ENCODE assay signal across 1 cellular context in the genomic region with DNA sequence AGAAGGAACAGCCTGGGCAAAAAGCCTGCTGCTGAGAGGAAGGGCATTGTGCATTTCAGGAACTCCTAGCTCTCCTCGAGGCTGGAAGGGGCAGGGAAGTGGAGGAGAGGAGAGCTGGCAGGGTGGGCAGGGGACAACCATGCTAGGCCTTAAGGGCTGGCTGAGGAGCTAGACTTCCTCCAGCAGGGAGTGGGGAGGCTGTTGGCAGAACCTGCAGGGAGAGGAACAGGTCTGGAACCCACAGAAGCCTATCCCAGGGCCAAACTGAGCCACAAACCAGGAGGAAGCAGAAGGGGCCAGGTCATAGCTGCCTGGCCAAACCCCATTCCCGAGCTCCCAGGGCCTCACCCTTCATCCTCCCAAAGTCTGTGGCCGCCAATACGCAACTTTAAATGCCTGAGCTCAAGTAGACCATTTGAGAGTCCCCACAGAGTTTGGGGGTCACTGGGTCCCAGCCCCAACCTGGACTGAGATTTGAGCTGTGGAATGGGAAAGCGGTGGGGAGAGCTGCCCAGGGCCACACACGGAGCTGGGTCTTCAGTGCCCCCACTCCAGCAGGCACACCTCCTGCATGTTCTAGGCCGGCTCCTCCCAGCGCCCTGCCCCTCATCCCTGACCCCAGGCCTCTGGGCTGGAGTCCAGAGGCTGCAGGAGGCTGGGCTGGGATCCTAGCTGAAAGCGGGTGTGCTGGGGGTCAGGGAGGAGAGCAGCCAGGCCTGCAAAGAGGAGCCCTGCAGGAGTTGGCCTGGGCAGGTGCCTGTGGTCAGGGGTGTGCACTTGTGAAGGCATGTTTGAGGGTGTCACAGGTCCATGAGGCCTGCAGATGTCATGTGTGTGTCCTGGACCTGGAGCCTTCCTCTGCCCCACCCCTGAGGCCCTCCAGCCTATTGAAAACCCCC.
TF ChIP-seq lines count a peak whose summit lies in the region.

No MANE protein-coding gene starts in this region.

TF ChIP-seq in H1, 55 proteins besides CTCF, POLR2A, EP300 and RAD21:
- no peak for TF ChIP-seq TAF1 (IDR thresholded peaks at IDR 0.05; ENCODE audit: low read depth, low read length)
- no peak for TF ChIP-seq CHD1 (IDR thresholded peaks at IDR 0.05; ENCODE audit: low read depth, low read length)
- TF ChIP-seq RFX5 (IDR thresholded peaks at IDR 0.05; ENCODE audit: borderline replicate concordance, low read depth, low read length) = no peak
- TF ChIP-seq JUN (IDR thresholded peaks at IDR 0.05; ENCODE audit: low read depth, low read length) = no peak
- TF ChIP-seq YY1 (IDR thresholded peaks at IDR 0.05; ENCODE audit: low read depth, low read length) = no peak
- TF ChIP-seq, protein P1, sequence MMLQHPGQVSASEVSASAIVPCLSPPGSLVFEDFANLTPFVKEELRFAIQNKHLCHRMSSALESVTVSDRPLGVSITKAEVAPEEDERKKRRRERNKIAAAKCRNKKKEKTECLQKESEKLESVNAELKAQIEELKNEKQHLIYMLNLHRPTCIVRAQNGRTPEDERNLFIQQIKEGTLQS (IDR thresholded peaks at IDR 0.05; ENCODE audit: insufficient read depth, low read depth, low read length) = no peak
- no peak for TF ChIP-seq NANOG (IDR thresholded peaks at IDR 0.05; ENCODE audit: insufficient read depth, low read depth, low read length, poor library complexity, severe bottlenecking)
- no peak for TF ChIP-seq SP1 (IDR thresholded peaks at IDR 0.05; ENCODE audit: low read depth, low read length)
- no peak for TF ChIP-seq SAP30 (IDR thresholded peaks at IDR 0.05; ENCODE audit: insufficient read depth, insufficient replicate concordance, low read length)
- no peak for TF ChIP-seq CTBP2 (IDR thresholded peaks at IDR 0.05; ENCODE audit: borderline replicate concordance, insufficient read depth, insufficient read length, low read length)
- TF ChIP-seq, protein P2, sequence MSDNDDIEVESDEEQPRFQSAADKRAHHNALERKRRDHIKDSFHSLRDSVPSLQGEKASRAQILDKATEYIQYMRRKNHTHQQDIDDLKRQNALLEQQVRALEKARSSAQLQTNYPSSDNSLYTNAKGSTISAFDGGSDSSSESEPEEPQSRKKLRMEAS (IDR thresholded peaks at IDR 0.05) = no peak
- no peak for TF ChIP-seq ZNF274 (IDR thresholded peaks at IDR 0.05; ENCODE audit: borderline replicate concordance, extremely low read depth, low read length)
- TF ChIP-seq BRCA1 (IDR thresholded peaks at IDR 0.05; ENCODE audit: low read depth, low read length) = no peak
- no peak for TF ChIP-seq SP4 (IDR thresholded peaks at IDR 0.05; ENCODE audit: low read length)
- no peak for TF ChIP-seq GABPA (IDR thresholded peaks at IDR 0.05; ENCODE audit: borderline replicate concordance, insufficient read depth, low read length)
- no peak for TF ChIP-seq JUND (IDR thresholded peaks at IDR 0.05; ENCODE audit: low read length)
- TF ChIP-seq CHD7 (IDR thresholded peaks at IDR 0.05; ENCODE audit: insufficient replicate concordance, low read length) = no peak
- TF ChIP-seq BACH1 (IDR thresholded peaks at IDR 0.05; ENCODE audit: low read length) = no peak
- TF ChIP-seq, protein P3, sequence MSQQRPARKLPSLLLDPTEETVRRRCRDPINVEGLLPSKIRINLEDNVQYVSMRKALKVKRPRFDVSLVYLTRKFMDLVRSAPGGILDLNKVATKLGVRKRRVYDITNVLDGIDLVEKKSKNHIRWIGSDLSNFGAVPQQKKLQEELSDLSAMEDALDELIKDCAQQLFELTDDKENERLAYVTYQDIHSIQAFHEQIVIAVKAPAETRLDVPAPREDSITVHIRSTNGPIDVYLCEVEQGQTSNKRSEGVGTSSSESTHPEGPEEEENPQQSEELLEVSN (IDR thresholded peaks at IDR 0.05) = no peak
